ENCODE assay signal across 1 cellular context in genomic region chr2:9680082-9680481, GRCh38.
A peak's percentile ranks its signal among the peaks of the same experiment; 100 is the strongest.
TF ChIP-seq lines count a peak whose summit lies in the region.

No MANE protein-coding gene starts in this region.

TF ChIP-seq in K562, 482 proteins besides CTCF, POLR2A, EP300 and RAD21 (continued from another document and continues in another):
- TF ChIP-seq, protein P1, sequence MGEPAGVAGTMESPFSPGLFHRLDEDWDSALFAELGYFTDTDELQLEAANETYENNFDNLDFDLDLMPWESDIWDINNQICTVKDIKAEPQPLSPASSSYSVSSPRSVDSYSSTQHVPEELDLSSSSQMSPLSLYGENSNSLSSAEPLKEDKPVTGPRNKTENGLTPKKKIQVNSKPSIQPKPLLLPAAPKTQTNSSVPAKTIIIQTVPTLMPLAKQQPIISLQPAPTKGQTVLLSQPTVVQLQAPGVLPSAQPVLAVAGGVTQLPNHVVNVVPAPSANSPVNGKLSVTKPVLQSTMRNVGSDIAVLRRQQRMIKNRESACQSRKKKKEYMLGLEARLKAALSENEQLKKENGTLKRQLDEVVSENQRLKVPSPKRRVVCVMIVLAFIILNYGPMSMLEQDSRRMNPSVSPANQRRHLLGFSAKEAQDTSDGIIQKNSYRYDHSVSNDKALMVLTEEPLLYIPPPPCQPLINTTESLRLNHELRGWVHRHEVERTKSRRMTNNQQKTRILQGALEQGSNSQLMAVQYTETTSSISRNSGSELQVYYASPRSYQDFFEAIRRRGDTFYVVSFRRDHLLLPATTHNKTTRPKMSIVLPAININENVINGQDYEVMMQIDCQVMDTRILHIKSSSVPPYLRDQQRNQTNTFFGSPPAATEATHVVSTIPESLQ (CRISPR knock-in tag; IDR thresholded peaks at IDR 0.05) = no peak
- TF ChIP-seq ZNF408 (CRISPR knock-in tag; IDR thresholded peaks at IDR 0.05; ENCODE audit: low read depth) = no peak
- 0 out of 2 replicates have a peak, but pooled peaks have one; percentile 22 for TF ChIP-seq SMARCA4 (IDR thresholded peaks at IDR 0.05)
- TF ChIP-seq FOXP4 (CRISPR knock-in tag; IDR thresholded peaks at IDR 0.05; ENCODE audit: borderline replicate concordance) = no peak
- TF ChIP-seq SIN3A (IDR thresholded peaks at IDR 0.05; ENCODE audit: borderline replicate concordance in 2 of 2, control insufficient read depth in 1 of 2, low read depth in 2 of 2, low read length in 2 of 2) = no peak
- no peak for TF ChIP-seq CHD4 (IDR thresholded peaks at IDR 0.05; ENCODE audit: insufficient read depth, insufficient replicate concordance, low read depth, low read length, poor library complexity, severe bottlenecking)
- TF ChIP-seq ZNF551 (CRISPR knock-in tag; IDR thresholded peaks at IDR 0.05) = no peak
- TF ChIP-seq, protein P2, sequence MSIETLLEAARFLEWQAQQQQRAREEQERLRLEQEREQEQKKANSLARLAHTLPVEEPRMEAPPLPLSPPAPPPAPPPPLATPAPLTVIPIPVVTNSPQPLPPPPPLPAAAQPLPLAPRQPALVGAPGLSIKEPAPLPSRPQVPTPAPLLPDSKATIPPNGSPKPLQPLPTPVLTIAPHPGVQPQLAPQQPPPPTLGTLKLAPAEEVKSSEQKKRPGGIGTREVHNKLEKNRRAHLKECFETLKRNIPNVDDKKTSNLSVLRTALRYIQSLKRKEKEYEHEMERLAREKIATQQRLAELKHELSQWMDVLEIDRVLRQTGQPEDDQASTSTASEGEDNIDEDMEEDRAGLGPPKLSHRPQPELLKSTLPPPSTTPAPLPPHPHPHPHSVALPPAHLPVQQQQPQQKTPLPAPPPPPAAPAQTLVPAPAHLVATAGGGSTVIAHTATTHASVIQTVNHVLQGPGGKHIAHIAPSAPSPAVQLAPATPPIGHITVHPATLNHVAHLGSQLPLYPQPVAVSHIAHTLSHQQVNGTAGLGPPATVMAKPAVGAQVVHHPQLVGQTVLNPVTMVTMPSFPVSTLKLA (conservative IDR thresholded peaks at IDR 0.05) = no peak
- TF ChIP-seq ZNF165 (CRISPR knock-in tag; IDR thresholded peaks at IDR 0.05; ENCODE audit: borderline replicate concordance) = no peak
- TF ChIP-seq GTF2A2 (tag; IDR thresholded peaks at IDR 0.05) = peak; percentile 64; the same call in 1 of the 2 replicates
- no peak for TF ChIP-seq PBX2 (CRISPR knock-in tag; IDR thresholded peaks at IDR 0.05; ENCODE audit: low read depth)
- no peak for TF ChIP-seq PBX2 (tag; conservative IDR thresholded peaks at IDR 0.05; ENCODE audit: low read depth)
- TF ChIP-seq KAT7 (CRISPR knock-in tag; IDR thresholded peaks at IDR 0.05; ENCODE audit: borderline replicate concordance) = no peak
- no peak for TF ChIP-seq TGIF2 (CRISPR knock-in tag; IDR thresholded peaks at IDR 0.05)
- TF ChIP-seq TAF7 (tag; IDR thresholded peaks at IDR 0.05) = no peak
- TF ChIP-seq PHF8 (IDR thresholded peaks at IDR 0.05; ENCODE audit: borderline replicate concordance, low read length) = no peak
- TF ChIP-seq SIRT6 (IDR thresholded peaks at IDR 0.05; ENCODE audit: low read depth, low read length) = no peak
- no peak for TF ChIP-seq NCOA1 (IDR thresholded peaks at IDR 0.05; ENCODE audit: low read depth)
- TF ChIP-seq CBX8 (IDR thresholded peaks at IDR 0.05; ENCODE audit: borderline replicate concordance, extremely low read depth, low read depth, low read length, poor library complexity, severe bottlenecking) = no peak
- no peak for TF ChIP-seq KDM5B (IDR thresholded peaks at IDR 0.05; ENCODE audit: insufficient replicate concordance, low read depth, low read length)
- TF ChIP-seq, protein P3, sequence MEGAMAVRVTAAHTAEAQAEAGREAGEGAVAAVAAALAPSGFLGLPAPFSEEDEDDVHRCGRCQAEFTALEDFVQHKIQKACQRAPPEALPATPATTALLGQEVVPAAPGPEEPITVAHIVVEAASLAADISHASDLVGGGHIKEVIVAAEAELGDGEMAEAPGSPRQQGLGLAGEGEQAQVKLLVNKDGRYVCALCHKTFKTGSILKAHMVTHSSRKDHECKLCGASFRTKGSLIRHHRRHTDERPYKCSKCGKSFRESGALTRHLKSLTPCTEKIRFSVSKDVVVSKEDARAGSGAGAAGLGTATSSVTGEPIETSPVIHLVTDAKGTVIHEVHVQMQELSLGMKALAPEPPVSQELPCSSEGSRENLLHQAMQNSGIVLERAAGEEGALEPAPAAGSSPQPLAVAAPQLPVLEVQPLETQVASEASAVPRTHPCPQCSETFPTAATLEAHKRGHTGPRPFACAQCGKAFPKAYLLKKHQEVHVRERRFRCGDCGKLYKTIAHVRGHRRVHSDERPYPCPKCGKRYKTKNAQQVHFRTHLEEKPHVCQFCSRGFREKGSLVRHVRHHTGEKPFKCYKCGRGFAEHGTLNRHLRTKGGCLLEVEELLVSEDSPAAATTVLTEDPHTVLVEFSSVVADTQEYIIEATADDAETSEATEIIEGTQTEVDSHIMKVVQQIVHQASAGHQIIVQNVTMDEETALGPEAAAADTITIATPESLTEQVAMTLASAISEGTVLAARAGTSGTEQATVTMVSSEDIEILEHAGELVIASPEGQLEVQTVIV (CRISPR knock-in tag; IDR thresholded peaks at IDR 0.05; ENCODE audit: borderline replicate concordance) = no peak
- TF ChIP-seq SMC3 (conservative IDR thresholded peaks at IDR 0.05; ENCODE audit: insufficient read depth, low read depth, low read length) = no peak
- TF ChIP-seq, protein P4, sequence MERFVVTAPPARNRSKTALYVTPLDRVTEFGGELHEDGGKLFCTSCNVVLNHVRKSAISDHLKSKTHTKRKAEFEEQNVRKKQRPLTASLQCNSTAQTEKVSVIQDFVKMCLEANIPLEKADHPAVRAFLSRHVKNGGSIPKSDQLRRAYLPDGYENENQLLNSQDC (CRISPR knock-in tag; IDR thresholded peaks at IDR 0.05) = no peak
- no peak for TF ChIP-seq TOE1 (IDR thresholded peaks at IDR 0.05; ENCODE audit: borderline replicate concordance)
- TF ChIP-seq TOE1 (CRISPR knock-in tag; IDR thresholded peaks at IDR 0.05; ENCODE audit: borderline replicate concordance, low read depth) = no peak
- TF ChIP-seq XRCC4 (IDR thresholded peaks at IDR 0.05; ENCODE audit: extremely low read depth, insufficient read depth, insufficient read length) = no peak
- no peak for TF ChIP-seq CTBP1 (IDR thresholded peaks at IDR 0.05; ENCODE audit: borderline replicate concordance)
- TF ChIP-seq ZNF175 (CRISPR knock-in tag; IDR thresholded peaks at IDR 0.05; ENCODE audit: low read depth) = peak; percentile 85
- no peak for TF ChIP-seq NR3C1 (CRISPR knock-in tag; IDR thresholded peaks at IDR 0.05)
- TF ChIP-seq NR2C2 (CRISPR knock-in tag; IDR thresholded peaks at IDR 0.05) = no peak
- no peak for TF ChIP-seq NR2C2 (tag; IDR thresholded peaks at IDR 0.05)
- no peak for TF ChIP-seq EP400 (IDR thresholded peaks at IDR 0.05)
- TF ChIP-seq SNRNP70 (optimal IDR thresholded peaks at IDR 0.05; ENCODE audit: low read depth, low read length) = no peak
- TF ChIP-seq ZNF274 (IDR thresholded peaks at IDR 0.05; ENCODE audit: borderline replicate concordance, low read depth, low read length) = no peak
- no peak for TF ChIP-seq ZNF121 (CRISPR knock-in tag; conservative IDR thresholded peaks at IDR 0.05)
- no peak for TF ChIP-seq RBFOX2 (IDR thresholded peaks at IDR 0.05; ENCODE audit: low read depth, low read length)
- TF ChIP-seq ADNP (tag; IDR thresholded peaks at IDR 0.05) = no peak
- no peak for TF ChIP-seq ATF1 (CRISPR knock-in tag; IDR thresholded peaks at IDR 0.05)
- TF ChIP-seq ATF1 (tag; IDR thresholded peaks at IDR 0.05) = no peak
- TF ChIP-seq DPF2 (IDR thresholded peaks at IDR 0.05) = 0 out of 2 replicates have a peak, but pooled peaks have one; percentile 15
- no peak for TF ChIP-seq POLR2H (tag; IDR thresholded peaks at IDR 0.05; ENCODE audit: low read depth)
- 0 out of 2 replicates have a peak, but pooled peaks have one; percentile 61 for TF ChIP-seq DDX20 (tag; IDR thresholded peaks at IDR 0.05; ENCODE audit: low read depth)
- no peak for TF ChIP-seq XRCC5 (IDR thresholded peaks at IDR 0.05; ENCODE audit: low read depth, low read length)
- TF ChIP-seq ZNF282 (CRISPR knock-in tag; IDR thresholded peaks at IDR 0.05) = no peak
- TF ChIP-seq, protein P5, sequence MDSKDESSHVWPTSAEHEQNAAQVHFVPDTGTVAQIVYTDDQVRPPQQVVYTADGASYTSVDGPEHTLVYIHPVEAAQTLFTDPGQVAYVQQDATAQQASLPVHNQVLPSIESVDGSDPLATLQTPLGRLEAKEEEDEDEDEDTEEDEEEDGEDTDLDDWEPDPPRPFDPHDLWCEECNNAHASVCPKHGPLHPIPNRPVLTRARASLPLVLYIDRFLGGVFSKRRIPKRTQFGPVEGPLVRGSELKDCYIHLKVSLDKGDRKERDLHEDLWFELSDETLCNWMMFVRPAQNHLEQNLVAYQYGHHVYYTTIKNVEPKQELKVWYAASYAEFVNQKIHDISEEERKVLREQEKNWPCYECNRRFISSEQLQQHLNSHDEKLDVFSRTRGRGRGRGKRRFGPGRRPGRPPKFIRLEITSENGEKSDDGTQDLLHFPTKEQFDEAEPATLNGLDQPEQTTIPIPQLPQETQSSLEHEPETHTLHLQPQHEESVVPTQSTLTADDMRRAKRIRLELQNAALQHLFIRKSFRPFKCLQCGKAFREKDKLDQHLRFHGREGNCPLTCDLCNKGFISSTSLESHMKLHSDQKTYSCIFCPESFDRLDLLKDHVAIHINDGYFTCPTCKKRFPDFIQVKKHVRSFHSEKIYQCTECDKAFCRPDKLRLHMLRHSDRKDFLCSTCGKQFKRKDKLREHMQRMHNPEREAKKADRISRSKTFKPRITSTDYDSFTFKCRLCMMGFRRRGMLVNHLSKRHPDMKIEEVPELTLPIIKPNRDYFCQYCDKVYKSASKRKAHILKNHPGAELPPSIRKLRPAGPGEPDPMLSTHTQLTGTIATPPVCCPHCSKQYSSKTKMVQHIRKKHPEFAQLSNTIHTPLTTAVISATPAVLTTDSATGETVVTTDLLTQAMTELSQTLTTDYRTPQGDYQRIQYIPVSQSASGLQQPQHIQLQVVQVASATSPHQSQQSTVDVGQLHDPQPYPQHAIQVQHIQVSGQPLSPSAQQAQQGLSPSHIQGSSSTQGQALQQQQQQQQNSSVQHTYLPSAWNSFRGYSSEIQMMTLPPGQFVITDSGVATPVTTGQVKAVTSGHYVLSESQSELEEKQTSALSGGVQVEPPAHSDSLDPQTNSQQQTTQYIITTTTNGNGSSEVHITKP (IDR thresholded peaks at IDR 0.05; ENCODE audit: partially characterized antibody) = no peak
- TF ChIP-seq ZNF224 (CRISPR knock-in tag; IDR thresholded peaks at IDR 0.05) = no peak
- TF ChIP-seq, protein P6, sequence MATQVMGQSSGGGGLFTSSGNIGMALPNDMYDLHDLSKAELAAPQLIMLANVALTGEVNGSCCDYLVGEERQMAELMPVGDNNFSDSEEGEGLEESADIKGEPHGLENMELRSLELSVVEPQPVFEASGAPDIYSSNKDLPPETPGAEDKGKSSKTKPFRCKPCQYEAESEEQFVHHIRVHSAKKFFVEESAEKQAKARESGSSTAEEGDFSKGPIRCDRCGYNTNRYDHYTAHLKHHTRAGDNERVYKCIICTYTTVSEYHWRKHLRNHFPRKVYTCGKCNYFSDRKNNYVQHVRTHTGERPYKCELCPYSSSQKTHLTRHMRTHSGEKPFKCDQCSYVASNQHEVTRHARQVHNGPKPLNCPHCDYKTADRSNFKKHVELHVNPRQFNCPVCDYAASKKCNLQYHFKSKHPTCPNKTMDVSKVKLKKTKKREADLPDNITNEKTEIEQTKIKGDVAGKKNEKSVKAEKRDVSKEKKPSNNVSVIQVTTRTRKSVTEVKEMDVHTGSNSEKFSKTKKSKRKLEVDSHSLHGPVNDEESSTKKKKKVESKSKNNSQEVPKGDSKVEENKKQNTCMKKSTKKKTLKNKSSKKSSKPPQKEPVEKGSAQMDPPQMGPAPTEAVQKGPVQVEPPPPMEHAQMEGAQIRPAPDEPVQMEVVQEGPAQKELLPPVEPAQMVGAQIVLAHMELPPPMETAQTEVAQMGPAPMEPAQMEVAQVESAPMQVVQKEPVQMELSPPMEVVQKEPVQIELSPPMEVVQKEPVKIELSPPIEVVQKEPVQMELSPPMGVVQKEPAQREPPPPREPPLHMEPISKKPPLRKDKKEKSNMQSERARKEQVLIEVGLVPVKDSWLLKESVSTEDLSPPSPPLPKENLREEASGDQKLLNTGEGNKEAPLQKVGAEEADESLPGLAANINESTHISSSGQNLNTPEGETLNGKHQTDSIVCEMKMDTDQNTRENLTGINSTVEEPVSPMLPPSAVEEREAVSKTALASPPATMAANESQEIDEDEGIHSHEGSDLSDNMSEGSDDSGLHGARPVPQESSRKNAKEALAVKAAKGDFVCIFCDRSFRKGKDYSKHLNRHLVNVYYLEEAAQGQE (CRISPR knock-in tag; IDR thresholded peaks at IDR 0.05; ENCODE audit: low read depth) = no peak
- TF ChIP-seq TRIM24 (IDR thresholded peaks at IDR 0.05) = no peak
- TF ChIP-seq RHOXF2B (CRISPR knock-in tag; conservative IDR thresholded peaks at IDR 0.05) = no peak
- no peak for TF ChIP-seq PRPF4 (IDR thresholded peaks at IDR 0.05; ENCODE audit: insufficient read depth, low read depth, low read length, poor library complexity, severe bottlenecking)
- no peak for TF ChIP-seq ZNF146 (CRISPR knock-in tag; IDR thresholded peaks at IDR 0.05; ENCODE audit: unreplicated experiment)
- TF ChIP-seq PRMT5 (CRISPR knock-in tag; IDR thresholded peaks at IDR 0.05) = no peak
- TF ChIP-seq ZNF77 (CRISPR knock-in tag; IDR thresholded peaks at IDR 0.05) = no peak
